ENCODE assay signal across 8 cellular contexts in genomic region chr3:155869664-155870063, GRCh38. TPM values are rescaled to one million over a fixed set of nuclear protein-coding genes. Genes with fewer than 3 reads are reported as not detected.
DNase-seq lines count a peak whose midpoint lies in the region; ATAC-seq and TF ChIP-seq lines count a peak whose summit lies in the region.

No MANE protein-coding gene starts in this region.

- in situ Hi-C loops in astrocyte of the spinal cord (cut with HindIII; ENCODE audit: low sequenced_read_pairs) = no loop called here

- DNase-seq in activated naive CD4-positive, alpha-beta T cell treated with Interleukin-2 at 50 U/mL for 16 hours = no peak
- DNase-seq in astrocyte of the spinal cord (ENCODE audit: low read depth, low spot score) (no peak), memory B cell (ENCODE audit: low spot score in 2 of 2) (no peak), SIG-M5 treated with dmso at 0.1 percent for 504 hours (lab: John Stamatoyannopoulos, UW; ENCODE audit: unreplicated experiment) (no peak), GM19238 (ENCODE audit: insufficient read length, low spot score) (no peak)

- H3K36me3 Mint-ChIP-seq in activated naive CD4-positive, alpha-beta T cell treated with anti-CD3 and anti-CD28 coated beads, Interleukin-2, amount 50 U/mL, for 24 hours = no peaks in the 10 kb centered on the region
- no peaks in the 10 kb centered on the region for H3K36me3 Mint-ChIP-seq in memory B cell

- 22% methylated on average over 3 of the region's 3 CpGs for WGBS in urinary bladder

- no peaks in the 10 kb centered on the region for H3K4me1 ChIP-seq in urinary bladder (ENCODE audit: insufficient read depth)

- ATAC-seq in memory B cell (ENCODE audit: low read depth) (no peak), GM18498 (IDR thresholded peaks at IDR 0.05; ENCODE audit: unreplicated experiment) (no peak)

- H3K27ac ChIP-seq in urinary bladder (ENCODE audit: low read depth) = peak overlapping the region; percentile 85

- H3K27ac Mint-ChIP-seq in activated naive CD4-positive, alpha-beta T cell treated with anti-CD3 and anti-CD28 coated beads, Interleukin-2, amount 50 U/mL, for 24 hours = peak overlapping the region; percentile 95
- H3K27ac Mint-ChIP-seq in memory B cell = peak overlapping the region; percentile 79

- H3K27me3 Mint-ChIP-seq in activated naive CD4-positive, alpha-beta T cell treated with anti-CD3 and anti-CD28 coated beads, Interleukin-2, amount 50 U/mL, for 24 hours = no peaks in the 10 kb centered on the region
- no peaks in the 10 kb centered on the region for H3K27me3 Mint-ChIP-seq in memory B cell

- no peaks in the 10 kb centered on the region for H3K9me3 Mint-ChIP-seq in activated naive CD4-positive, alpha-beta T cell treated with anti-CD3 and anti-CD28 coated beads, Interleukin-2, amount 50 U/mL, for 24 hours
- no peaks in the 10 kb centered on the region for H3K9me3 Mint-ChIP-seq in memory B cell

- no peaks in the 10 kb centered on the region for H3K36me3 ChIP-seq in urinary bladder (ENCODE audit: insufficient read depth)

- TF ChIP-seq CTCF in astrocyte of the spinal cord (IDR thresholded peaks at IDR 0.05; ENCODE audit: low read depth, low read length) = no peak

- peak overlapping the region; percentile 89 for H3K4me3 Mint-ChIP-seq in activated naive CD4-positive, alpha-beta T cell treated with anti-CD3 and anti-CD28 coated beads, Interleukin-2, amount 50 U/mL, for 24 hours
- peak overlapping the region; percentile 95 for H3K4me3 Mint-ChIP-seq in memory B cell

- peaks cover 25% of the 10 kb centered on the region for H3K4me1 Mint-ChIP-seq in activated naive CD4-positive, alpha-beta T cell treated with anti-CD3 and anti-CD28 coated beads, Interleukin-2, amount 50 U/mL, for 24 hours
- H3K4me1 Mint-ChIP-seq in memory B cell = peaks cover 12% of the 10 kb centered on the region

- H3K4me3 ChIP-seq in astrocyte of the spinal cord (ENCODE audit: low read depth, low read length) (peak overlapping the region; percentile 36), urinary bladder (ENCODE audit: low read depth, low read length) (peak overlapping the region; percentile 28)

RNA-seq across cellular contexts. Expression of gene GMPS, which starts 0.8 kb away (rescaled TPM):
- total RNA-seq in urinary bladder = 35.9 TPM
- 21.7 TPM for polyA plus RNA-seq in urinary bladder

RNA-seq across cellular contexts. Expression of gene SLC33A1, which starts 15.4 kb away (rescaled TPM):
- total RNA-seq in urinary bladder = 35.3 TPM
- polyA plus RNA-seq in urinary bladder = 14.2 TPM
